In the genomic region with DNA sequence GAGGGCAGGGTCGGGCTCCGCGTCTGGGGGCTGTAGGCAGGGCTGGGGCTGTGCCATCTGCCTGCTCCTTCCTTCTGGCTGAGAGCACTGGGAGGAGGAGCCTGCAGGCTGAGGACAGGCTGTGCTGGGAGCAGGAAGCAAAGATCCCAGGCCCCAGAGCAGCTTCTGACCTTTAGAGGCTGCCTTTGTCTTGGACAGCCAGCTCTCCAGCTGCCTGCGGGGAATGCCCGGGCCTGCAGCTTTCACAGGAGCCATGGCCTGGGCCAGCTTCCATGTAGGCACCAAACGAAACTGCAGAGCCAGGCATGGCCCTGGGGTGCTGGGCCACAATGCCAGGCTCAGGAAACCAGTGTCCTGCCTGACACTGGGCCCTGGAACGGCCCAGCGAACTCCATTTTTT, we compare ENCODE assay signal across 8 cellular contexts.
A peak's percentile ranks its signal among the peaks of the same experiment; 100 is the strongest.
DNase-seq lines count a peak whose midpoint lies in the region; ATAC-seq and TF ChIP-seq lines count a peak whose summit lies in the region.
"Had no signal": no experiment of that assay in that cellular context is flagged by ENCODE, and none has a peak within 500 bp of the region (broad histone marks: within the 10 kb centered on the region; RNA-seq: fewer than 3 reads in every experiment).

No MANE protein-coding gene starts in this region.

- peak overlapping the region; percentile 57; the same call in 1 of the 2 replicates for H3K27ac ChIP-seq in Panc1 (ENCODE audit: low read length)
- no peak overlapping the region for H3K27ac ChIP-seq in fibroblast of lung (ENCODE audit: insufficient read depth, low read length)
- H3K27ac ChIP-seq in vagina = peak overlapping the region; percentile 86

- H3K4me3 ChIP-seq in Panc1 (ENCODE audit: low read depth in 2 of 2, low read length in 2 of 2) (no peak overlapping the region), fibroblast of lung (replicated peaks in 1 of 4; ENCODE audit: control extremely low read depth in 1 of 4, insufficient read depth in 1 of 4, low read depth in 3 of 4, low read length in 4 of 4) (no peak overlapping the region), mucosa of stomach (ENCODE audit: low read length) (no peak overlapping the region), vagina (no peak overlapping the region)

- H3K79me2 ChIP-seq in fibroblast of lung (ENCODE audit: control insufficient read depth, insufficient read depth, low read length) = no peaks in the 10 kb centered on the region

- H3K36me3 ChIP-seq in Panc1 (ENCODE audit: control insufficient read depth, insufficient read depth, low read length) (no peaks in the 10 kb centered on the region), fibroblast of lung (ENCODE audit: control insufficient read depth, insufficient read depth, low read length) (no peaks in the 10 kb centered on the region), mucosa of stomach (ENCODE audit: control insufficient read depth, insufficient read depth, low read length) (no peaks in the 10 kb centered on the region), vagina (no peaks in the 10 kb centered on the region)

- CTCF ChIA-PET in Panc1 (lab: Charles Lee) = interaction anchor here (0.7 kb wide), 1 partner anchor 11 kb away, joined by 4 read pairs; no protein-coding TSS in a partner anchor

- H2AFZ ChIP-seq in fibroblast of lung (ENCODE audit: low read length) = peak overlapping the region; percentile 68

- DNase-seq in Panc1 (ENCODE audit: low read depth, low spot score) (no peak), fibroblast of lung (ENCODE audit: low read depth in 2 of 2) (peak; percentile 32 to 70), vagina (ENCODE audit: extremely low spot score in 2 of 2) (no peak), GM19238 (ENCODE audit: insufficient read length, low spot score) (no peak), GOT3 (lab: John Stamatoyannopoulos, UW) (no peak)

- H3K27me3 ChIP-seq in Panc1 (ENCODE audit: control insufficient read depth, insufficient read depth, low read length) = no peaks in the 10 kb centered on the region
- no peaks in the 10 kb centered on the region for H3K27me3 ChIP-seq in fibroblast of lung (ENCODE audit: control insufficient read depth, insufficient read depth, low read length)
- no peaks in the 10 kb centered on the region for H3K27me3 ChIP-seq in mucosa of stomach (ENCODE audit: control insufficient read depth, insufficient read depth, low read length)
- H3K27me3 ChIP-seq in vagina = no peaks in the 10 kb centered on the region

- POLR2A ChIA-PET in Panc1 (lab: Charles Lee) = no interaction called here

- H3K4me1 ChIP-seq in Panc1 (ENCODE audit: control insufficient read depth, insufficient read depth, low read length) (peaks cover 9% of the 10 kb centered on the region), fibroblast of lung (ENCODE audit: control insufficient read depth, extremely low read depth, insufficient read depth, low read length) (peaks cover 3% of the 10 kb centered on the region), mucosa of stomach (ENCODE audit: control insufficient read depth, insufficient read depth, low read length) (peaks cover 10% of the 10 kb centered on the region), vagina (peaks cover 13% of the 10 kb centered on the region)

- no peak for TF ChIP-seq CTCF in Panc1 (IDR thresholded peaks at IDR 0.05)
- no peak for TF ChIP-seq CTCF in fibroblast of lung (conservative IDR thresholded peaks at IDR 0.05 in 1 of 2, IDR thresholded peaks at IDR 0.05 in 1 of 2; ENCODE audit: low read depth in 1 of 2, low read length in 2 of 2)
- no peak for TF ChIP-seq CTCF in vagina (IDR thresholded peaks at IDR 0.05)

- no peaks in the 10 kb centered on the region for H4K20me1 ChIP-seq in fibroblast of lung (ENCODE audit: control insufficient read depth, extremely low read depth, insufficient read depth, low read length)

- intact Hi-C loops in Panc1 (cut with micrococcal nuclease; ENCODE audit: unreplicated experiment) (no loop called here), vagina (cut with DNase I) (no loop called here)

- no TSS peak for BruUV-seq in Panc1 (replicated peaks; lab: Mats Ljungman, UMichigan)

- H3K9ac ChIP-seq in fibroblast of lung (ENCODE audit: insufficient read depth, low read length) = peak overlapping the region; percentile 10
- peak overlapping the region; percentile 43 for H3K9ac ChIP-seq in mucosa of stomach (ENCODE audit: low read length)

- in situ Hi-C loops in Panc1 (cut with HindIII; ENCODE audit: low pct_unique_long_range_greater_than_20kb, low sequenced_read_pairs) = no loop called here

- no peak overlapping the region for H3K4me2 ChIP-seq in fibroblast of lung (ENCODE audit: extremely low read depth, insufficient read depth, low read length)

- TF ChIP-seq POLR2A in vagina (IDR thresholded peaks at IDR 0.05) = no peak

- ATAC-seq in Panc1 (peak; percentile 83), GM19395 (IDR thresholded peaks at IDR 0.05; ENCODE audit: unreplicated experiment) (no peak)
- ATAC-seq: HCT116 had no signal

- H3K9me3 ChIP-seq in Panc1 (ENCODE audit: control insufficient read depth, insufficient read depth, low read depth, low read length) = no peaks in the 10 kb centered on the region
- H3K9me3 ChIP-seq in fibroblast of lung (ENCODE audit: control insufficient read depth, insufficient read depth, low read depth, low read length) = no peaks in the 10 kb centered on the region
- no peaks in the 10 kb centered on the region for H3K9me3 ChIP-seq in mucosa of stomach (ENCODE audit: control insufficient read depth, low read length)
- no peaks in the 10 kb centered on the region for H3K9me3 ChIP-seq in vagina

Comparison
In these comparisons a context has a peak if more than half of its experiments do, and no peak if none do; other contexts are left out.
1. DNase-seq: peak in fibroblast of lung (2 of 2); none in Panc1 (single experiment), vagina (0 of 2), GM19238 (single experiment) and GOT3 (single experiment).